In genomic region chr4:75289843-75290616, GRCh38 we compare ENCODE assay signal across 8 cellular contexts.
DNase-seq lines count a peak whose midpoint lies in the region; ATAC-seq, FAIRE-seq and TF ChIP-seq lines count a peak whose summit lies in the region.

No MANE protein-coding gene starts in this region.

- peak; percentile 61 for TF ChIP-seq CTCF in GM12875 (IDR thresholded peaks at IDR 0.05; ENCODE audit: borderline replicate concordance, insufficient read depth, low read depth, low read length)

- no peak for FAIRE-seq in HTR-8/SVneo (lab: Jason Lieb, UNC)

- DNase-seq in RPMI8226 (peak; percentile 29), iPS DF 4.7 (ENCODE audit: extremely low read depth, low spot score) (peak; percentile 53), HTR-8/SVneo (ENCODE audit: insufficient read length, low spot score) (no peak), NK-92 (lab: John Stamatoyannopoulos, UW; ENCODE audit: unreplicated experiment) (no peak)
- DNase-seq in activated CD8-positive, alpha-beta memory T cell treated with anti-CD3 and anti-CD28 coated beads for 24 hours = no peak

- ATAC-seq in HG03460 (IDR thresholded peaks at IDR 0.05; ENCODE audit: unreplicated experiment) (peak; percentile 59), GM19467 (IDR thresholded peaks at IDR 0.05; ENCODE audit: unreplicated experiment) (no peak)

- H3K4me3 ChIP-seq in GM12875 (ENCODE audit: low read depth, low read length) = no peak overlapping the region

Comparison
In these comparisons a context has a peak if more than half of its experiments do, and no peak if none do; other contexts are left out.
1. DNase-seq: peak in RPMI8226 (single experiment) and iPS DF 4.7 (single experiment); none in HTR-8/SVneo (single experiment), NK-92 (single experiment) and activated CD8-positive, alpha-beta memory T cell treated with anti-CD3 and anti-CD28 coated beads for 24 hours (single experiment).